ENCODE assay signal across 32 cellular contexts in genomic region chr6:11600251-11600650, GRCh38.
"Had no signal": no experiment of that assay in that cellular context is flagged by ENCODE, and none has a peak within 500 bp of the region (broad histone marks: within the 10 kb centered on the region; RNA-seq: fewer than 3 reads in every experiment).

No MANE protein-coding gene starts in this region.

- ATAC-seq: activated CD8-positive, alpha-beta memory T cell treated with anti-CD3 and anti-CD28 coated beads, Interleukin-2, amount 10 ng/mL, durations not matched to agents 7 days and 5 days; activated T-helper 17 cell treated with anti-CD3 and anti-CD28 coated beads, Interleukin-2, amount 50 U/mL, for 72 hours; K562; PC-3 had no signal

- H3K27ac ChIP-seq: Peyer's patch, WERI-Rb-1 had no signal

- H3K36me3 ChIP-seq: Peyer's patch, WERI-Rb-1 had no signal

- H3K4me3 ChIP-seq: K562, Peyer's patch had no signal

- H3K27me3 ChIP-seq: Peyer's patch had no signal

- DNase-seq: activated CD4-positive, alpha-beta memory T cell treated with anti-CD3 and anti-CD28 coated beads, Interleukin-2, amount 10 ng/mL, durations not matched to agents 7 days and 5 days; activated CD4-positive, alpha-beta T cell treated with anti-CD3 and anti-CD28 coated beads for 1 hour; activated CD4-positive, alpha-beta T cell treated with anti-CD3 and anti-CD28 coated beads for 48 hours; activated CD4-positive, CD25-positive, alpha-beta regulatory T cell; activated CD8-positive, alpha-beta memory T cell treated with anti-CD3 and anti-CD28 coated beads for 24 hours; activated CD8-positive, alpha-beta memory T cell treated with anti-CD3 and anti-CD28 coated beads, Interleukin-2, amount 10 ng/mL, durations not matched to agents 7 days and 5 days; activated CD8-positive, alpha-beta memory T cell treated with anti-CD3 and anti-CD28 coated beads, Interleukin-2, amount 50 U/mL, for 48 hours; activated effector memory CD4-positive, alpha-beta T cell treated with anti-CD3 and anti-CD28 coated beads, Interleukin-2, amount 50 U/mL, for 16 hours; activated naive CD4-positive, alpha-beta T cell; activated naive CD4-positive, alpha-beta T cell treated with anti-CD3 and anti-CD28 coated beads, Interleukin-2, amount 50 U/mL, for 16 hours; activated naive CD8-positive, alpha-beta T cell treated with anti-CD3 and anti-CD28 coated beads for 36 hours; activated T-cell treated with anti-CD3 and anti-CD28 coated beads, Interleukin-2, amount 50 U/mL, for 48 hours; amniotic stem cell; caudate nucleus; NCI-H1092 treated with DMSO at 0.1 percent for 48 hours; NCI-H1436; NCI-H1694; NCI-H1930; NCI-H2081 treated with DMSO at 0.1 percent for 48 hours; NCI-H226; NCI-H446 treated with DMSO at 0.1 percent for 48 hours; NCI-H524; NCI-H69; NK-92 treated with Interleukin-12 subunit alpha and Interleukin-12 subunit beta, amount 100 ng/mL, for 24 hours; PC-3; Peyer's patch; RPMI8226; SIG-M5; T1000; WERI-Rb-1 had no signal

- H3K9me3 ChIP-seq: Peyer's patch had no signal

- FAIRE-seq: K562 had no signal

- H3K4me1 ChIP-seq: Peyer's patch had no signal
